4 cellular contexts compared by ENCODE assay signal in the genomic region with DNA sequence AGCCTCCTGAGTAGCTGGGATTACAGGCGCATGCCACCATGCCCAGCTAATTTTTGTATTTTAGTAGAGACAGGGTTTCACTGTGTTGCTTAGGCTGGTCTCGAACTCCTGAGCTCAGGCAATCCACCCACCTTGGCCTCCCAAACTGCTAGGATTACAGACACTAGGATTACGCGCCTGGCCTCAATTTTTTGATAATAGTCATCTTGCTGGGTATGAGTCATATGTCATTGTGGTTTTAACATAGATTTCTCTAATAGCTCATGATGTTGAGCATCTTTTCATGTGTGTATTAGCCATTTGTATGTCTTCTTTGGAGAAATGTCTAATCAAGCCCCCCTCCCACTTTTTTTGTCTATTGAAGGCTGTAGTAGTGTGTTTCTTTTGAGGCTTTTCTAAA. TPM values are rescaled to one million over a fixed set of nuclear protein-coding genes. Genes with fewer than 3 reads are reported as not detected.
"Had no signal": no experiment of that assay in that cellular context is flagged by ENCODE, and none has a peak within 500 bp of the region (broad histone marks: within the 10 kb centered on the region; RNA-seq: fewer than 3 reads in every experiment).

No MANE protein-coding gene starts in this region.

RNA-seq across cellular contexts. Expression of gene MIPOL1, which starts 38.3 kb away (rescaled TPM):
- total RNA-seq: activated CD4-positive, alpha-beta T cell treated with anti-CD3 and anti-CD28 coated beads, Interleukin-2, amount 10 ng/mL, durations not matched to agents 7 days and 5 days; activated CD8-positive, alpha-beta memory T cell treated with anti-CD3 and anti-CD28 coated beads, Interleukin-2, amount 10 ng/mL, durations not matched to agents 7 days and 5 days; activated CD8-positive, alpha-beta T cell treated with anti-CD3 and anti-CD28 coated beads for 36 hours; naive thymus-derived CD8-positive, alpha-beta T cell had no signal
- polyA plus RNA-seq: naive thymus-derived CD8-positive, alpha-beta T cell had no signal
